ENCODE assay signal across 1 cellular context in genomic region chr16:69339289-69340094, GRCh38.
TF ChIP-seq lines count a peak whose summit lies in the region.

Gene COG8, minus strand, starts transcription at chr16:69339564. Its CDS starts 12 bp downstream, at chr16:69339552.
Gene NIP7, plus strand, starts transcription at chr16:69339772. Its CDS starts 58 bp downstream, at chr16:69339830.

TF ChIP-seq in HepG2, 621 proteins besides CTCF, POLR2A, EP300 and RAD21 (continued from another document and continues in another):
- peak; percentile 42; the same call in 1 of the 2 replicates for TF ChIP-seq MAZ (IDR thresholded peaks at IDR 0.05; ENCODE audit: borderline replicate concordance, low read depth, low read length)
- TF ChIP-seq MAZ (CRISPR knock-in tag; IDR thresholded peaks at IDR 0.05; ENCODE audit: low read depth): peak; percentile 88
- no peak; the same call in 1 of the 2 replicates for TF ChIP-seq RXRB (CRISPR knock-in tag; IDR thresholded peaks at IDR 0.05; ENCODE audit: borderline replicate concordance)
- peak; percentile 94 for TF ChIP-seq ZBTB38 (CRISPR knock-in tag; IDR thresholded peaks at IDR 0.05)
- TF ChIP-seq BORCS8-MEF2B (CRISPR knock-in tag; IDR thresholded peaks at IDR 0.05): peak; percentile 29; the same call in 1 of the 2 replicates
- TF ChIP-seq ARID5B (CRISPR knock-in tag; IDR thresholded peaks at IDR 0.05): peak; percentile 70; the same call in 1 of the 2 replicates
- TF ChIP-seq ZBTB42 (CRISPR knock-in tag; IDR thresholded peaks at IDR 0.05): no peak
- peak; percentile 65 for TF ChIP-seq NFYB (CRISPR knock-in tag; IDR thresholded peaks at IDR 0.05)
- no peak for TF ChIP-seq ZNF749 (CRISPR knock-in tag; IDR thresholded peaks at IDR 0.05; ENCODE audit: borderline replicate concordance)
- peak; percentile 25; the same call in 1 of the 2 replicates for TF ChIP-seq ZNF20 (CRISPR knock-in tag; IDR thresholded peaks at IDR 0.05)
- 0 out of 2 replicates have a peak, but pooled peaks have one; percentile 16 for TF ChIP-seq ZBTB7B (CRISPR knock-in tag; IDR thresholded peaks at IDR 0.05)
- TF ChIP-seq ZNF83 (CRISPR knock-in tag; IDR thresholded peaks at IDR 0.05; ENCODE audit: borderline replicate concordance): no peak; the same call in 1 of the 2 replicates
- TF ChIP-seq ZNF281 (CRISPR knock-in tag; IDR thresholded peaks at IDR 0.05; ENCODE audit: borderline replicate concordance): peak; percentile 6; the same call in 1 of the 2 replicates
- TF ChIP-seq MXD1 (CRISPR knock-in tag; IDR thresholded peaks at IDR 0.05): peak; percentile 90; the same call in 1 of the 2 replicates
- TF ChIP-seq HNRNPUL1 (IDR thresholded peaks at IDR 0.05; ENCODE audit: low read depth, low read length): no peak
- peak; percentile 100 for TF ChIP-seq ZNF574 (CRISPR knock-in tag; IDR thresholded peaks at IDR 0.05)
- TF ChIP-seq REXO4 (CRISPR knock-in tag; IDR thresholded peaks at IDR 0.05; ENCODE audit: borderline replicate concordance): 0 out of 2 replicates have a peak, but pooled peaks have one; percentile 31
- TF ChIP-seq ZNF24 (IDR thresholded peaks at IDR 0.05): no peak; the same call in 1 of the 2 replicates
- peak; percentile 85 for TF ChIP-seq ZFX (CRISPR knock-in tag; IDR thresholded peaks at IDR 0.05; ENCODE audit: low read depth)
- TF ChIP-seq ZBTB46 (CRISPR knock-in tag; IDR thresholded peaks at IDR 0.05; ENCODE audit: borderline replicate concordance): no peak
- TF ChIP-seq ARNTL (CRISPR knock-in tag; IDR thresholded peaks at IDR 0.05): peak; percentile 77
- TF ChIP-seq TSC22D2 (CRISPR knock-in tag; IDR thresholded peaks at IDR 0.05; ENCODE audit: borderline replicate concordance): peak; percentile 87; the same call in 1 of the 2 replicates
- no peak for TF ChIP-seq ZNF343 (CRISPR knock-in tag; IDR thresholded peaks at IDR 0.05)
- no peak for TF ChIP-seq NBN (conservative IDR thresholded peaks at IDR 0.05)
- TF ChIP-seq ZBTB39 (CRISPR knock-in tag; IDR thresholded peaks at IDR 0.05): no peak
- TF ChIP-seq ZNF660 (CRISPR knock-in tag; IDR thresholded peaks at IDR 0.05; ENCODE audit: borderline replicate concordance, low read depth): no peak
- no peak for TF ChIP-seq USF2 (IDR thresholded peaks at IDR 0.05; ENCODE audit: low read depth, low read length)
- no peak; the same call in 1 of the 2 replicates for TF ChIP-seq USF2 (CRISPR knock-in tag; IDR thresholded peaks at IDR 0.05; ENCODE audit: borderline replicate concordance)
- 0 out of 2 replicates have a peak, but pooled peaks have one; percentile 47 for TF ChIP-seq IRF1 (CRISPR knock-in tag; IDR thresholded peaks at IDR 0.05; ENCODE audit: low read depth)
- TF ChIP-seq JUNB (CRISPR knock-in tag; IDR thresholded peaks at IDR 0.05; ENCODE audit: borderline replicate concordance): no peak
- TF ChIP-seq SMAD1 (CRISPR knock-in tag; IDR thresholded peaks at IDR 0.05; ENCODE audit: borderline replicate concordance, low read depth): peak; percentile 89
- TF ChIP-seq ZNF468 (CRISPR knock-in tag; IDR thresholded peaks at IDR 0.05): no peak
- TF ChIP-seq SRY (CRISPR knock-in tag; IDR thresholded peaks at IDR 0.05): peak; percentile 82
- peak; percentile 99 for TF ChIP-seq SAP130 (CRISPR knock-in tag; IDR thresholded peaks at IDR 0.05; ENCODE audit: low read depth)
- no peak for TF ChIP-seq ZNF597 (CRISPR knock-in tag; IDR thresholded peaks at IDR 0.05)
- TF ChIP-seq FIP1L1 (IDR thresholded peaks at IDR 0.05; ENCODE audit: borderline replicate concordance, insufficient read depth, low read depth, low read length): no peak
- TF ChIP-seq ZNF235 (CRISPR knock-in tag; IDR thresholded peaks at IDR 0.05; ENCODE audit: borderline replicate concordance): peak; percentile 62; the same call in 1 of the 2 replicates
- TF ChIP-seq MEF2D (CRISPR knock-in tag; IDR thresholded peaks at IDR 0.05): peak; percentile 42; the same call in 1 of the 2 replicates
- TF ChIP-seq ATAD3A (CRISPR knock-in tag; IDR thresholded peaks at IDR 0.05): no peak; the same call in 1 of the 2 replicates
